ENCODE assay signal across 8 cellular contexts in genomic region chr15:41870689-41871081, GRCh38. TPM values are rescaled to one million over a fixed set of nuclear protein-coding genes. Genes with fewer than 3 reads are reported as not detected.
DNase-seq lines count a peak whose midpoint lies in the region; ATAC-seq and TF ChIP-seq lines count a peak whose summit lies in the region.

No MANE protein-coding gene starts in this region.

- H3K4me2 ChIP-seq in mesendoderm (ENCODE audit: low read length) = no peak overlapping the region

- no peak overlapping the region for H2BK15ac ChIP-seq in mesendoderm (replicated peaks; ENCODE audit: low read depth)

- H3K4ac ChIP-seq in mesendoderm (ENCODE audit: low read depth, low read length) = no peak overlapping the region

- H2BK120ac ChIP-seq in mesendoderm (ENCODE audit: low read depth, low read length) = no peak overlapping the region

- no CpG with 5 or more reads among the region's 9 CpGs for WGBS in mesendoderm (ENCODE audit: extremely low coverage, insufficient coverage, low lambda C conversion rate)

- ATAC-seq in HG03457 (IDR thresholded peaks at IDR 0.05; ENCODE audit: unreplicated experiment) (no peak), HG02623 (IDR thresholded peaks at IDR 0.05; ENCODE audit: unreplicated experiment) (no peak), GM19452 (IDR thresholded peaks at IDR 0.05; ENCODE audit: unreplicated experiment) (no peak)

- no peak overlapping the region for H2BK5ac ChIP-seq in mesendoderm (ENCODE audit: low read length)

- H3K27me3 ChIP-seq in mesendoderm (ENCODE audit: insufficient read depth, low read length, poor library complexity) = no peaks in the 10 kb centered on the region

- no peak overlapping the region for H3K18ac ChIP-seq in mesendoderm (ENCODE audit: low read length)

- H4K5ac ChIP-seq in mesendoderm (ENCODE audit: low read length) = no peak overlapping the region

- no peak overlapping the region for H3K56ac ChIP-seq in mesendoderm (ENCODE audit: low read length)

- no peak overlapping the region for H3K23ac ChIP-seq in mesendoderm (ENCODE audit: low read length)

- no peak overlapping the region for H2AK5ac ChIP-seq in mesendoderm (ENCODE audit: low read length)

- no peak for TF ChIP-seq CTCF in fibroblast of mammary gland (conservative IDR thresholded peaks at IDR 0.05; ENCODE audit: control insufficient read depth, insufficient read depth, low read depth, low read length)

- peak; percentile 57 for DNase-seq in Jurkat, Clone E6-1 (ENCODE audit: low read depth, low spot score)
- DNase-seq in activated CD8-positive, alpha-beta memory T cell treated with anti-CD3 and anti-CD28 coated beads for 48 hours (ENCODE audit: low read depth in 2 of 3, low spot score in 2 of 3) = peak in 2 of 3 experiments; percentile 14 to 17
- DNase-seq in fibroblast of mammary gland (ENCODE audit: low read depth) (peak; percentile 88), mesendoderm (no peak)
- DNase-seq in stimulated activated CD4-positive, alpha-beta T cell treated with anti-CD3 and anti-CD28 coated beads, Interleukin-4, amount 100 ng/mL, for 24 hours = peak; percentile 58

- H3K27ac ChIP-seq in mesendoderm (ENCODE audit: low read depth, low read length) = no peak overlapping the region

- H3K4me1 ChIP-seq in mesendoderm (ENCODE audit: control insufficient read depth, low read depth, low read length) = no peaks in the 10 kb centered on the region

- H3K79me1 ChIP-seq in mesendoderm (ENCODE audit: low read length) = no peaks in the 10 kb centered on the region

- no peaks in the 10 kb centered on the region for H3K36me3 ChIP-seq in mesendoderm (ENCODE audit: control insufficient read depth, insufficient read depth, low read length)

- no peak overlapping the region for H3K4me3 ChIP-seq in Jurkat, Clone E6-1 (ENCODE audit: low read length)
- no peak overlapping the region for H3K4me3 ChIP-seq in fibroblast of mammary gland (ENCODE audit: control insufficient read depth, low read depth, low read length)
- no peak overlapping the region for H3K4me3 ChIP-seq in mesendoderm (ENCODE audit: low read length)

- H3K9ac ChIP-seq in mesendoderm (ENCODE audit: low read length) = no peak overlapping the region

- H3K79me2 ChIP-seq in mesendoderm (ENCODE audit: control insufficient read depth, insufficient read depth, low read length) = no peaks in the 10 kb centered on the region

- H4K8ac ChIP-seq in mesendoderm (ENCODE audit: low read depth, low read length) = no peak overlapping the region

RNA-seq across cellular contexts. Expression of gene SPTBN5, which starts 23.2 kb away (rescaled TPM):
- polyA plus RNA-seq in Jurkat, Clone E6-1 (2012; ENCODE audit: insufficient read depth, insufficient read length) = not detected
- polyA plus RNA-seq in mesendoderm (2013, experiment 1 of 2) = 0.13 TPM
- polyA plus RNA-seq in mesendoderm (2013, experiment 2 of 2) = 0.15 TPM

RNA-seq across cellular contexts. Expression of gene PLA2G4B, which starts 32.0 kb away (rescaled TPM):
- polyA plus RNA-seq in Jurkat, Clone E6-1 (2012; ENCODE audit: insufficient read depth, insufficient read length) = 3.9 TPM
- 4.7 TPM for polyA plus RNA-seq in mesendoderm (2013, experiment 1 of 2)
- 3.4 TPM for polyA plus RNA-seq in mesendoderm (2013, experiment 2 of 2)

RNA-seq across cellular contexts. Expression of gene JMJD7, which starts 42.8 kb away (rescaled TPM):
- 11.4 TPM for polyA plus RNA-seq in Jurkat, Clone E6-1 (2012; ENCODE audit: insufficient read depth, insufficient read length)
- polyA plus RNA-seq in mesendoderm (2013, experiment 1 of 2) = 5.6 TPM
- polyA plus RNA-seq in mesendoderm (2013, experiment 2 of 2) = 6.4 TPM
